In the genomic region with DNA sequence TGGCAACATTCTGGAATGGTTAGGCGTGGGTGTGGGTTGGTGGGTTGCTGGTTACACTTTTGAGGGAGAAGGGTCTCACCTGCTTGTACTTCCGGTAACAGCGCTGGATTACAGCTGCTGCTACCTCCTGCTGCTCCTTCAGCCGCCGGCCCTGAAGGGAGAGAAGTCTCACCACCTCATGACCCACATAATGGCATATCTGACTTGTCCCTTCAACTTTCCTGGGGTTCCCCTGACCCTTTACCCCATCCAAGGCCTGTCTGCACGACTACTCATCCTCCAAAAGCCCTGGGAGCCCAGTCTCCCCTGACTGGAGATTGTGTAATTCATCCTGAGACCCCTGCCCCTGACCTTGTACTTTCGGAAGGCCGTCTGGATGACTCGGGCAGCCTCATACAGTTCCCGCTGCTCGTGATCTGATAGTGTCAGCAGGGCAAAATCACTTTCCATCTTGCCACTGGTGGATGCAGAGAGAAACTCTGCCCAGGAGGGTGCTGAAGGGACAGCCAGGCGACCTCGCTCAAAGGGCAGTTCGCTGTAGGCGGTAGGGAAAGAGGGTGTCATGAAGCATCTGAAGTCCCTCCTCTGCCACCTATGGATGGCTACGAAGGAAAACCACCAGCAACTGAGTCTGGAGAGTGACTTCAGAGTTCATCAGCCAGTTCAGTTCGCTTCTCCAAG, we compare ENCODE assay signal across 10 cellular contexts. TPM values are rescaled to one million over a fixed set of nuclear protein-coding genes. Genes with fewer than 3 reads are reported as not detected.
DNase-seq lines count a peak whose midpoint lies in the region; ATAC-seq, FAIRE-seq and TF ChIP-seq lines count a peak whose summit lies in the region.
"Had no signal": no experiment of that assay in that cellular context is flagged by ENCODE, and none has a peak within 500 bp of the region (broad histone marks: within the 10 kb centered on the region; RNA-seq: fewer than 3 reads in every experiment).

No MANE protein-coding gene starts in this region.

- no peaks in the 10 kb centered on the region for H4K20me1 ChIP-seq in Loucy (ENCODE audit: insufficient read depth, low read length, poor library complexity, severe bottlenecking)
- peaks cover 2 to 11% of the 10 kb centered on the region in 2 experiments for H4K20me1 ChIP-seq in H1 (replicated peaks in 1 of 2; ENCODE audit: control insufficient read depth in 1 of 2, insufficient read depth in 2 of 2, low read length in 2 of 2)

- peak overlapping the region; percentile 0 for H3K27ac ChIP-seq in CD8-positive, alpha-beta memory T cell (ENCODE audit: low read depth, low read length)
- H3K27ac ChIP-seq in H1 (ENCODE audit: low read depth, low read length) (no peak overlapping the region), psoas muscle (peak overlapping the region; percentile 93)

- no peak overlapping the region for H3K4ac ChIP-seq in H1 (replicated peaks; ENCODE audit: insufficient read length, low read depth, low read length)

- no peak for FAIRE-seq in H1 (lab: Jason Lieb, UNC)

- no peak overlapping the region for H4K8ac ChIP-seq in H1 (ENCODE audit: extremely low read depth, insufficient read depth, low read length)

- H3K18ac ChIP-seq in H1 (ENCODE audit: extremely low read depth, low read length) = peak overlapping the region; percentile 93; the same call in 1 of the 2 replicates

- no peak overlapping the region for H3K4me3 ChIP-seq in CD8-positive, alpha-beta memory T cell (ENCODE audit: low read length)
- H3K4me3 ChIP-seq in Loucy (ENCODE audit: low read length, poor library complexity, severe bottlenecking) (peak overlapping the region; percentile 100), H1 (ENCODE audit: extremely low read depth in 1 of 4, insufficient read depth in 2 of 4, low read depth in 3 of 4, low read length in 4 of 4) (peak overlapping the region in 3 of 4 experiments; percentile 71 to 90 (median 89); a peak in 7 of 8 replicates), psoas muscle (no peak overlapping the region)

- H2BK5ac ChIP-seq in H1 (ENCODE audit: low read depth, low read length) = peak overlapping the region; percentile 66; the same call in 1 of the 2 replicates

- intact Hi-C loops in psoas muscle (cut with DNase I) = no loop called here

- POLR2A ChIA-PET in CD8-positive, alpha-beta memory T cell (lab: Charles Lee) = interaction anchor here (3.4 to 5.2 kb wide), 2 partner anchors 19 to 28 kb away, joined by 18 to 187 read pairs; a partner anchor contains a TSS
- POLR2A ChIA-PET in H1 (lab: Charles Lee; ENCODE audit: partially characterized antibody) = interaction anchor here (0.6 to 32.4 kb wide), 9 partner anchors 9 to 242 kb away, joined by 3 to 987 read pairs (median 7); a partner anchor contains a TSS

- no peak overlapping the region for H3K56ac ChIP-seq in H1 (replicated peaks; ENCODE audit: insufficient read length, low read depth, low read length)

- H2BK12ac ChIP-seq in H1 (ENCODE audit: low read depth, low read length) = peak overlapping the region; percentile 1; the same call in 1 of the 2 replicates

- H3K79me1 ChIP-seq in H1 (ENCODE audit: low read depth, low read length) = peaks cover 3% of the 10 kb centered on the region; the same call in 1 of the 2 replicates

- no peaks in the 10 kb centered on the region for H3K9me3 Mint-ChIP-seq in CD8-positive, alpha-beta memory T cell
- no peaks in the 10 kb centered on the region for H3K9me3 Mint-ChIP-seq in type B pancreatic cell

- no peaks in the 10 kb centered on the region for H3K27me3 ChIP-seq in CD8-positive, alpha-beta memory T cell (ENCODE audit: insufficient read depth, low read length, poor library complexity, severe bottlenecking)
- no peaks in the 10 kb centered on the region for H3K27me3 ChIP-seq in Loucy (ENCODE audit: insufficient read depth, low read length, poor library complexity, severe bottlenecking)
- H3K27me3 ChIP-seq in H1 (replicated peaks in 1 of 4; ENCODE audit: control insufficient read depth in 3 of 4, extremely low read depth in 1 of 4, insufficient read depth in 3 of 4, low read length in 3 of 4) = peaks cover 0 to 21% (median 10%) of the 10 kb centered on the region in 4 experiments; a peak in 5 of 7 replicates
- H3K27me3 ChIP-seq in psoas muscle (ENCODE audit: insufficient read depth in 3 of 3, low read length in 2 of 3) = no peaks in the 10 kb centered on the region

- H3K27ac Mint-ChIP-seq in CD8-positive, alpha-beta memory T cell = peak overlapping the region in 4 of 8 donors; percentile 30 to 93 (median 78)
- H3K27ac Mint-ChIP-seq in type B pancreatic cell (no peak overlapping the region), T-helper 17 cell (no peak overlapping the region)

- H2BK15ac ChIP-seq in H1 (ENCODE audit: low read length) = no peak overlapping the region; the same call in 1 of the 2 replicates

- peaks cover 19% of the 10 kb centered on the region for H3K36me3 ChIP-seq in CD8-positive, alpha-beta memory T cell (ENCODE audit: insufficient read depth, low read length)
- H3K36me3 ChIP-seq in Loucy (ENCODE audit: insufficient read depth, low read length) = no peaks in the 10 kb centered on the region
- peaks cover 0 to 11% (median 0%) of the 10 kb centered on the region in 4 experiments; a peak in 1 of 8 replicates for H3K36me3 ChIP-seq in H1 (ENCODE audit: control insufficient read depth in 2 of 4, insufficient read depth in 4 of 4, low read length in 3 of 4)
- H3K36me3 ChIP-seq in psoas muscle (ENCODE audit: insufficient read depth in 1 of 2, low read depth in 1 of 2) = peaks cover 0 to 55% of the 10 kb centered on the region in 2 donors

- peaks cover 0 to 57% (median 6%) of the 10 kb centered on the region in 3 donors for H3K36me3 Mint-ChIP-seq in CD8-positive, alpha-beta memory T cell
- H3K36me3 Mint-ChIP-seq in type B pancreatic cell = peaks cover 29% of the 10 kb centered on the region
- H3K36me3 Mint-ChIP-seq in T-helper 17 cell (ENCODE audit: low read depth) = peaks cover 5% of the 10 kb centered on the region

- peaks cover 16 to 20% (median 17%) of the 10 kb centered on the region in 3 donors for H3K4me1 Mint-ChIP-seq in CD8-positive, alpha-beta memory T cell
- H3K4me1 Mint-ChIP-seq in type B pancreatic cell (ENCODE audit: unreplicated experiment) = peaks cover 41% of the 10 kb centered on the region
- peaks cover 17% of the 10 kb centered on the region for H3K4me1 Mint-ChIP-seq in T-helper 17 cell

- TF ChIP-seq EP300 in H1 (IDR thresholded peaks at IDR 0.05; ENCODE audit: borderline replicate concordance in 1 of 2, low read depth in 2 of 2, low read length in 2 of 2) = no peak

- DNase-seq in CD8-positive, alpha-beta memory T cell = no peak
- no peak for DNase-seq in H1 (ENCODE audit: low read depth in 1 of 2, low spot score in 2 of 2)
- no peak for DNase-seq in psoas muscle
- DNase-seq in type B pancreatic cell (ENCODE audit: extremely low spot score, unreplicated experiment) = no peak
- no peak for DNase-seq in T-helper 17 cell
- no peak for DNase-seq in AML-193 (lab: John Stamatoyannopoulos, UW)
- DNase-seq: left colon, NCI-H1048 had no signal

- H3K23me2 ChIP-seq in H1 (ENCODE audit: low read depth, low read length) = peaks cover 19% of the 10 kb centered on the region; the same call in 1 of the 2 replicates

- H4K5ac ChIP-seq in H1 (ENCODE audit: insufficient read length, low read depth, low read length) = no peak overlapping the region

- H3K4me1 ChIP-seq in CD8-positive, alpha-beta memory T cell (ENCODE audit: insufficient read depth, low read length) = peaks cover 20% of the 10 kb centered on the region
- H3K4me1 ChIP-seq in Loucy (ENCODE audit: insufficient read depth, low read length, poor library complexity, severe bottlenecking) (peaks cover 27% of the 10 kb centered on the region), H1 (replicated peaks in 1 of 4; ENCODE audit: control insufficient read depth in 3 of 4, insufficient read depth in 4 of 4, low read length in 3 of 4) (peaks cover 2 to 16% (median 9%) of the 10 kb centered on the region in 4 experiments), psoas muscle (peaks cover 49% of the 10 kb centered on the region)

- no peak overlapping the region for H3K23ac ChIP-seq in H1 (ENCODE audit: insufficient read length)

- 85% methylated on average over 17 of the region's 17 CpGs; no CpG with 5 or more reads in 1 of the 2 experiments for WGBS in H1 (ENCODE audit: extremely low coverage in 1 of 2, insufficient coverage in 1 of 2, insufficient read length in 1 of 2, insufficient replicate concordance in 2 of 2, low coverage in 1 of 2, low lambda C conversion rate in 2 of 2, missing lambda C conversion rate in 1 of 2), 2 experiments
- 65 to 84% (median 79%) methylated on average over 17 of the region's 17 CpGs for WGBS in psoas muscle, 3 donors

- no peak overlapping the region for H2BK20ac ChIP-seq in H1 (ENCODE audit: low read length)

- no peaks in the 10 kb centered on the region for H3K9me3 ChIP-seq in CD8-positive, alpha-beta memory T cell (ENCODE audit: low read length)
- H3K9me3 ChIP-seq in Loucy (ENCODE audit: insufficient read depth, low read depth, low read length) (no peaks in the 10 kb centered on the region), H1 (ENCODE audit: insufficient read depth in 2 of 2, low read depth in 1 of 2, low read length in 1 of 2) (no peaks in the 10 kb centered on the region), psoas muscle (no peaks in the 10 kb centered on the region), T-helper 17 cell (ENCODE audit: control insufficient read depth, low read length, poor library complexity, severe bottlenecking) (no peaks in the 10 kb centered on the region)

- H2AK5ac ChIP-seq in H1 (ENCODE audit: low read depth, low read length) = peak overlapping the region; percentile 45; the same call in 1 of the 2 replicates

- no peak overlapping the region for H2AFZ ChIP-seq in Loucy (ENCODE audit: low read length)
- no peak overlapping the region for H2AFZ ChIP-seq in H1 (ENCODE audit: low read length)

- H3K4me2 ChIP-seq in Loucy (ENCODE audit: low read depth, low read length, poor library complexity, severe bottlenecking) (peak overlapping the region; percentile 100), H1 (ENCODE audit: insufficient read depth in 1 of 2, low read depth in 2 of 2, low read length in 2 of 2) (peak overlapping the region; percentile 92 to 99)

- no peak overlapping the region for H3K14ac ChIP-seq in H1 (ENCODE audit: insufficient read length)

- no peak overlapping the region for H3K4me3 Mint-ChIP-seq in CD8-positive, alpha-beta memory T cell
- H3K4me3 Mint-ChIP-seq in type B pancreatic cell (no peak overlapping the region), T-helper 17 cell (no peak overlapping the region)

- peak overlapping the region; percentile 100 for H3K9ac ChIP-seq in Loucy (ENCODE audit: low read depth, low read length, poor library complexity, severe bottlenecking)
- peak overlapping the region in 2 of 4 experiments; percentile 14 to 67; a peak in 2 of 7 replicates for H3K9ac ChIP-seq in H1 (replicated peaks in 1 of 4; ENCODE audit: extremely low read depth in 1 of 4, low read depth in 3 of 4, low read length in 3 of 4)

- no peak for TF ChIP-seq POLR2A in H1 (IDR thresholded peaks at IDR 0.05; ENCODE audit: control extremely low read depth in 1 of 2, low read depth in 2 of 2, low read length in 2 of 2)

- no peaks in the 10 kb centered on the region for H3F3A ChIP-seq in Loucy (ENCODE audit: low read depth)

- TF ChIP-seq CTCF in Loucy (conservative IDR thresholded peaks at IDR 0.05; ENCODE audit: low read length) (no peak), H1 (IDR thresholded peaks at IDR 0.05; ENCODE audit: control extremely low read depth in 1 of 3, insufficient read depth in 1 of 3, low read depth in 1 of 3, low read length in 3 of 3) (no peak), psoas muscle (IDR thresholded peaks at IDR 0.05) (no peak), type B pancreatic cell (conservative IDR thresholded peaks at IDR 0.05) (no peak)

- H4K91ac ChIP-seq in H1 (replicated peaks; ENCODE audit: insufficient read length, low read length) = no peak overlapping the region

- CTCF ChIA-PET in CD8-positive, alpha-beta memory T cell (lab: Charles Lee) = interaction anchor here (0.6 to 5.1 kb wide), 9 partner anchors 11 to 403 kb away, joined by 3 to 34 read pairs (median 7); a partner anchor contains a TSS
- CTCF ChIA-PET in H1 (lab: Charles Lee; ENCODE audit: partially characterized antibody) = interaction anchor here (1.0 to 6.2 kb wide), 8 partner anchors 8 to 61 kb away, joined by 3 to 31 read pairs (median 8); a partner anchor contains a TSS

- H2BK120ac ChIP-seq in H1 (replicated peaks; ENCODE audit: low read depth, low read length) = no peak overlapping the region

- no peaks in the 10 kb centered on the region for H3K27me3 Mint-ChIP-seq in CD8-positive, alpha-beta memory T cell
- H3K27me3 Mint-ChIP-seq in type B pancreatic cell (no peaks in the 10 kb centered on the region), T-helper 17 cell (no peaks in the 10 kb centered on the region)

- no peak for TF ChIP-seq RAD21 in H1 (IDR thresholded peaks at IDR 0.05 in 1 of 2, conservative IDR thresholded peaks at IDR 0.05 in 1 of 2; ENCODE audit: low read depth in 2 of 2, low read length in 2 of 2)

- H3K79me2 ChIP-seq in Loucy (ENCODE audit: insufficient read depth, low read length) (peaks cover 35% of the 10 kb centered on the region), H1 (ENCODE audit: control insufficient read depth in 1 of 2, insufficient read depth in 2 of 2, low read length in 2 of 2) (peaks cover 0 to 16% of the 10 kb centered on the region in 2 experiments; a peak in 2 of 4 replicates)

- H3K9me2 ChIP-seq in Loucy (replicated peaks; ENCODE audit: low read depth, low read length) = no peaks in the 10 kb centered on the region

- ATAC-seq in psoas muscle = no peak
- ATAC-seq in T-helper 17 cell = no peak
- ATAC-seq in HG03460 (IDR thresholded peaks at IDR 0.05; ENCODE audit: unreplicated experiment) = no peak
- ATAC-seq: left colon had no signal

RNA-seq across cellular contexts. Expression of a gene that starts 2.1 kb away (rescaled TPM):
- total RNA-seq in CD8-positive, alpha-beta memory T cell = 10 to 100 TPM; 63.4 to 64.2 TPM
- 112 TPM for polyA plus RNA-seq in CD8-positive, alpha-beta memory T cell
- total RNA-seq in H1 (2021; fragmentation: NEBNext Ultra II Directional; extraction: Animal tissue kit (Norgen Biotek cat#: 25700)) = 81.9 and 83.6 TPM in 2 replicates
- 74.2 and 82.1 TPM in 2 replicates for polyA plus RNA-seq in H1 (2011; rRNA removed)
- 133 TPM for polyA plus RNA-seq in H1 (2011; cell fraction: cytosol; rRNA removed)
- 62.7 TPM for polyA plus RNA-seq in H1 (2011; cell fraction: nucleus; rRNA removed)
- polyA plus RNA-seq in H1 (2012, experiment 1 of 2) = 74.8 to 109 TPM (median 102 TPM) in 4 replicates
- polyA plus RNA-seq in H1 (2012, experiment 2 of 2) = 70.1 TPM
- 60.5 TPM for polyA plus RNA-seq in H1 (2013, experiment 1 of 2)
- 60.7 TPM for polyA plus RNA-seq in H1 (2013, experiment 2 of 2)
- 24.3 and 26.5 TPM in 2 replicates for polyA minus RNA-seq in H1 (2011; rRNA and poly(A)+ RNA removed)
- polyA minus RNA-seq in H1 (2011; cell fraction: cytosol; rRNA and poly(A)+ RNA removed) = 22.8 TPM
- 21.9 TPM for polyA minus RNA-seq in H1 (2011; cell fraction: nucleus; rRNA and poly(A)+ RNA removed)
- total RNA-seq in psoas muscle = 100 to 1,000 TPM in 3 of 4 donors, 10 to 100 TPM in 1; 79.2 to 156 (median 111) TPM
- 100 to 1,000 TPM in 2 of 3 donors, 10 to 100 TPM in 1; 93.2 to 179 (median 170) TPM for polyA plus RNA-seq in psoas muscle
- total RNA-seq in type B pancreatic cell (ENCODE audit: low replicate concordance) = 60.5 and 73.1 TPM in 2 replicates
- total RNA-seq in T-helper 17 cell = 10 to 100 TPM; 39.0 to 48.4 TPM

RNA-seq across cellular contexts. Expression of a gene that starts 17.8 kb away (rescaled TPM):
- 10 to 100 TPM; 85.6 to 90.6 TPM for total RNA-seq in CD8-positive, alpha-beta memory T cell
- 19.6 TPM for polyA plus RNA-seq in CD8-positive, alpha-beta memory T cell
- 11.4 and 12.0 TPM in 2 replicates for total RNA-seq in H1 (2021; fragmentation: NEBNext Ultra II Directional; extraction: Animal tissue kit (Norgen Biotek cat#: 25700))
- polyA plus RNA-seq in H1 (2011; rRNA removed) = 5.5 and 13.7 TPM in 2 replicates
- 4.1 TPM for polyA plus RNA-seq in H1 (2011; cell fraction: cytosol; rRNA removed)
- polyA plus RNA-seq in H1 (2011; cell fraction: nucleus; rRNA removed) = 29.2 TPM
- 8.2 to 14.4 TPM (median 11.6 TPM) in 4 replicates for polyA plus RNA-seq in H1 (2012, experiment 1 of 2)
- 29.1 TPM for polyA plus RNA-seq in H1 (2012, experiment 2 of 2)
- polyA plus RNA-seq in H1 (2013, experiment 1 of 2) = 10.3 TPM
- polyA plus RNA-seq in H1 (2013, experiment 2 of 2) = 9.5 TPM
- polyA minus RNA-seq in H1 (2011; rRNA and poly(A)+ RNA removed) = 2.1 and 7.3 TPM in 2 replicates
- 7.0 TPM for polyA minus RNA-seq in H1 (2011; cell fraction: cytosol; rRNA and poly(A)+ RNA removed)
- 10.2 TPM for polyA minus RNA-seq in H1 (2011; cell fraction: nucleus; rRNA and poly(A)+ RNA removed)
- 10 to 100 TPM; 43.0 to 60.8 (median 51.0) TPM for total RNA-seq in psoas muscle
- polyA plus RNA-seq in psoas muscle = 10 to 100 TPM; 30.3 to 50.2 (median 39.5) TPM
- total RNA-seq in type B pancreatic cell (ENCODE audit: low replicate concordance) = 26.3 and 35.6 TPM in 2 replicates
- 10 to 100 TPM; 59.9 to 63.5 TPM for total RNA-seq in T-helper 17 cell

RNA-seq across cellular contexts. Expression of a gene that starts 18.8 kb away (rescaled TPM):
- 10 to 100 TPM; 27.1 to 29.4 TPM for total RNA-seq in CD8-positive, alpha-beta memory T cell
- polyA plus RNA-seq in CD8-positive, alpha-beta memory T cell = 1.3 TPM
- total RNA-seq in H1 (2021; fragmentation: NEBNext Ultra II Directional; extraction: Animal tissue kit (Norgen Biotek cat#: 25700)) = 24.1 and 25.7 TPM in 2 replicates
- polyA plus RNA-seq in H1 (2011; rRNA removed) (25.0 and 36.4 TPM in 2 replicates), psoas muscle (1,000 to 10,000 TPM; 1,126 to 5,696 (median 4,322) TPM)
- 40.3 TPM for polyA plus RNA-seq in H1 (2011; cell fraction: cytosol; rRNA removed)
- 152 TPM for polyA plus RNA-seq in H1 (2011; cell fraction: nucleus; rRNA removed)
- 25.0 to 36.7 TPM (median 34.0 TPM) in 4 replicates for polyA plus RNA-seq in H1 (2012, experiment 1 of 2)
- polyA plus RNA-seq in H1 (2012, experiment 2 of 2) = 31.1 TPM
- polyA plus RNA-seq in H1 (2013, experiment 1 of 2) = 19.9 TPM
- 16.5 TPM for polyA plus RNA-seq in H1 (2013, experiment 2 of 2)
- polyA minus RNA-seq in H1 (2011; rRNA and poly(A)+ RNA removed) = 14.4 and 17.4 TPM in 2 replicates
- polyA minus RNA-seq in H1 (2011; cell fraction: cytosol; rRNA and poly(A)+ RNA removed) = 12.0 TPM
- polyA minus RNA-seq in H1 (2011; cell fraction: nucleus; rRNA and poly(A)+ RNA removed) = 20.1 TPM
- total RNA-seq in psoas muscle (1,000 to 10,000 TPM; 2,251 to 3,238 (median 2,533) TPM), type B pancreatic cell (ENCODE audit: low replicate concordance) (4.8 and 24.0 TPM in 2 replicates), T-helper 17 cell (10 to 100 TPM; 17.2 to 17.6 TPM)

RNA-seq across cellular contexts. Expression of a gene that starts 21.4 kb away (rescaled TPM):
- total RNA-seq in CD8-positive, alpha-beta memory T cell = 1,000 to 10,000 TPM; 1,826 to 1,841 TPM
- 2,601 TPM for polyA plus RNA-seq in CD8-positive, alpha-beta memory T cell
- total RNA-seq in H1 (2021; fragmentation: NEBNext Ultra II Directional; extraction: Animal tissue kit (Norgen Biotek cat#: 25700)) = 1,355 and 1,387 TPM in 2 replicates
- polyA plus RNA-seq in H1 (2011; rRNA removed) (1,949 and 2,147 TPM in 2 replicates), psoas muscle (1,000 to 10,000 TPM in 1 of 3 donors, 100 to 1,000 TPM in 2; 220 to 1,518 (median 312) TPM)
- 1,309 TPM for polyA plus RNA-seq in H1 (2011; cell fraction: cytosol; rRNA removed)
- 1,023 TPM for polyA plus RNA-seq in H1 (2011; cell fraction: nucleus; rRNA removed)
- polyA plus RNA-seq in H1 (2012, experiment 1 of 2) = 1,911 to 2,058 TPM (median 2,001 TPM) in 4 replicates
- 2,250 TPM for polyA plus RNA-seq in H1 (2012, experiment 2 of 2)
- polyA plus RNA-seq in H1 (2013, experiment 1 of 2) = 1,621 TPM
- polyA plus RNA-seq in H1 (2013, experiment 2 of 2) = 1,713 TPM
- 375 and 437 TPM in 2 replicates for polyA minus RNA-seq in H1 (2011; rRNA and poly(A)+ RNA removed)
- polyA minus RNA-seq in H1 (2011; cell fraction: cytosol; rRNA and poly(A)+ RNA removed) = 1,836 TPM
- polyA minus RNA-seq in H1 (2011; cell fraction: nucleus; rRNA and poly(A)+ RNA removed) = 497 TPM
- total RNA-seq in psoas muscle (100 to 1,000 TPM; 149 to 253 (median 205) TPM), type B pancreatic cell (ENCODE audit: low replicate concordance) (404 and 455 TPM in 2 replicates), T-helper 17 cell (100 to 1,000 TPM; 686 to 710 TPM)

RNA-seq across cellular contexts. Expression of a gene that starts 27.6 kb away (rescaled TPM):
- under 1 TPM; 0.18 to 0.37 TPM for total RNA-seq in CD8-positive, alpha-beta memory T cell
- polyA plus RNA-seq in CD8-positive, alpha-beta memory T cell = 0.58 TPM
- total RNA-seq in H1 (2021; fragmentation: NEBNext Ultra II Directional; extraction: Animal tissue kit (Norgen Biotek cat#: 25700)) = 1.1 and 1.4 TPM in 2 replicates
- polyA plus RNA-seq in H1 (2011; rRNA removed) (0.80 and 0.89 TPM in 2 replicates), psoas muscle (1 to 10 TPM; 1.6 to 4.1 (median 4.0) TPM)
- polyA plus RNA-seq in H1 (2011; cell fraction: cytosol; rRNA removed) = 0.78 TPM
- polyA plus RNA-seq in H1 (2011; cell fraction: nucleus; rRNA removed) = 3.1 TPM
- polyA plus RNA-seq in H1 (2012, experiment 1 of 2) = 1.2 to 1.7 TPM (median 1.5 TPM) in 4 replicates
- polyA plus RNA-seq in H1 (2012, experiment 2 of 2) = 0.97 TPM
- 0.91 TPM for polyA plus RNA-seq in H1 (2013, experiment 1 of 2)
- polyA plus RNA-seq in H1 (2013, experiment 2 of 2) = 0.61 TPM
- polyA minus RNA-seq in H1 (2011; rRNA and poly(A)+ RNA removed) = 0.24 and 0.82 TPM in 2 replicates
- not detected for polyA minus RNA-seq in H1 (2011; cell fraction: cytosol; rRNA and poly(A)+ RNA removed)
- 0.90 TPM for polyA minus RNA-seq in H1 (2011; cell fraction: nucleus; rRNA and poly(A)+ RNA removed)
- total RNA-seq in psoas muscle (1 to 10 TPM; 2.9 to 4.9 (median 3.5) TPM), type B pancreatic cell (ENCODE audit: low replicate concordance) (0.72 and 0.86 TPM in 2 replicates), T-helper 17 cell (not detected)

Comparison
In these comparisons a context has a peak if more than half of its experiments do, and no peak if none do; other contexts are left out.
1. H3K4me3 ChIP-seq: peak in Loucy (single experiment) and H1 (3 of 4); none in CD8-positive, alpha-beta memory T cell (single experiment) and psoas muscle (single experiment).
2. RNA of a gene that starts 18.8 kb away (total RNA-seq): 2,251 to 3,238 TPM in psoas muscle; 27.1 to 29.4 TPM in CD8-positive, alpha-beta memory T cell, 24.1 to 25.7 TPM in H1, 4.8 to 24.0 TPM in type B pancreatic cell and 17.2 to 17.6 TPM in T-helper 17 cell; every median in the first group is over 10 times any median in the second.